ENCODE assay signal across 19 cellular contexts in the genomic region with DNA sequence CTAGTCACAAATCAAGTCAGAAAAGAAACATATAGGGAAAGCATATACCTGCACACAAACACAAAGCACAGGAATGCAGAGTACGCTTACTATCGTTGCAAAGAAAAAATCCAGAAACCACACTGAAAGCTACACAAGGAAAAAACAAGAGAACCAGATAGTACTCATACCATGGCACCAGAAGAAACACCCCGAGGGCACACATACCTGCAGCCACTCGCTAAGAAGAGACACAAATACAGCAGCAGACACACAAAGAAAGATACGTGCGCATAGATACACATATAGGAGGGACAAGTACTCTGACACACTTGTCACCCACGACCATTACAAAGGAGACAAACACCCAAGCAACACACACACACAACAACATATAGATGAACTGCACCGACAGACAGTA. TPM values are rescaled to one million over a fixed set of nuclear protein-coding genes. Genes with fewer than 3 reads are reported as not detected.
"Had no signal": no experiment of that assay in that cellular context is flagged by ENCODE, and none has a peak within 500 bp of the region (broad histone marks: within the 10 kb centered on the region; RNA-seq: fewer than 3 reads in every experiment).

No MANE protein-coding gene starts in this region.

- H3K9me3 ChIP-seq: body of pancreas, lower lobe of right lung, neutrophil, tibial artery had no signal

- H3K27ac Mint-ChIP-seq: activated T-helper 1 cell treated with anti-CD3 and anti-CD28 coated beads, Interleukin-12 subunit alpha, Interleukin-12 subunit beta, Interleukin-2, Interleukin-4 antibody, amounts not matched to agents 30 ng/mL and 10 ng/mL and 1 ng/mL, durations not matched to agents 14 hours and 24 hours and 36 hours; stimulated activated memory B cell treated with anti-CD40 and anti-IgM and Interleukin-4, amounts not matched to agents 10 μg/mL and 1 μg/mL and 100 μg/mL, for 72 hours had no signal

- H3K4me1 ChIP-seq: lower lobe of right lung had no signal

- H3K27me3 ChIP-seq: body of pancreas, neutrophil, tibial artery had no signal

- H3K27ac ChIP-seq: lower lobe of right lung, neutrophil, tibial artery had no signal

- H3K27me3 Mint-ChIP-seq: stimulated activated memory B cell treated with anti-CD40 and anti-IgM and Interleukin-4, amounts not matched to agents 10 μg/mL and 1 μg/mL and 100 μg/mL, for 72 hours had no signal

- H3K36me3 ChIP-seq: lower lobe of right lung, neutrophil, tibial artery had no signal

- ATAC-seq: left colon; lower lobe of right lung; stimulated activated memory B cell treated with anti-CD40 and anti-IgM and Interleukin-4, amounts not matched to agents 10 μg/mL and 1 μg/mL and 100 μg/mL, for 72 hours had no signal

- DNase-seq: amniotic stem cell; cortex of kidney; effector CD8-positive, alpha-beta T cell; foreskin melanocyte; head of caudate nucleus; immature natural killer cell; left colon; lower lobe of right lung; retina; stimulated activated CD4-positive, alpha-beta T cell treated with anti-CD3 and anti-CD28 coated beads, Interleukin-2, amount 100 ng/mL, for 48 hours; T1000; tibial artery had no signal

- H3K4me3 Mint-ChIP-seq: stimulated activated memory B cell treated with anti-CD40 and anti-IgM and Interleukin-4, amounts not matched to agents 10 μg/mL and 1 μg/mL and 100 μg/mL, for 72 hours had no signal

- H3K36me3 Mint-ChIP-seq: immature natural killer cell had no signal

- H3K4me3 ChIP-seq: body of pancreas, lower lobe of right lung, tibial artery had no signal

- H3K9me3 Mint-ChIP-seq: activated T-helper 1 cell treated with anti-CD3 and anti-CD28 coated beads, Interleukin-12 subunit alpha, Interleukin-12 subunit beta, Interleukin-2, Interleukin-4 antibody, amounts not matched to agents 30 ng/mL and 10 ng/mL and 1 ng/mL, durations not matched to agents 14 hours and 24 hours and 36 hours; immature natural killer cell; stimulated activated memory B cell treated with anti-CD40 and anti-IgM and Interleukin-4, amounts not matched to agents 10 μg/mL and 1 μg/mL and 100 μg/mL, for 72 hours had no signal

RNA-seq across cellular contexts. Expression of a gene that starts 1.4 kb away (rescaled TPM):
- total RNA-seq: SK-MEL-5 had no signal

RNA-seq across cellular contexts. Expression of a gene that starts 59.7 kb away (rescaled TPM):
- total RNA-seq: activated CD8-positive, alpha-beta memory T cell treated with anti-CD3 and anti-CD28 coated beads for 36 hours; activated T-helper 1 cell treated with anti-CD3 and anti-CD28 coated beads, Interleukin-12 subunit alpha, Interleukin-12 subunit beta, Interleukin-2, Interleukin-4 antibody, amounts not matched to agents 30 ng/mL and 10 ng/mL and 1 ng/mL, durations not matched to agents 14 hours and 24 hours and 36 hours; body of pancreas; left colon; lower lobe of right lung; subcutaneous adipose tissue had no signal
- polyA plus RNA-seq: immature natural killer cell had no signal
